ENCODE assay signal across 16 cellular contexts in the genomic region with DNA sequence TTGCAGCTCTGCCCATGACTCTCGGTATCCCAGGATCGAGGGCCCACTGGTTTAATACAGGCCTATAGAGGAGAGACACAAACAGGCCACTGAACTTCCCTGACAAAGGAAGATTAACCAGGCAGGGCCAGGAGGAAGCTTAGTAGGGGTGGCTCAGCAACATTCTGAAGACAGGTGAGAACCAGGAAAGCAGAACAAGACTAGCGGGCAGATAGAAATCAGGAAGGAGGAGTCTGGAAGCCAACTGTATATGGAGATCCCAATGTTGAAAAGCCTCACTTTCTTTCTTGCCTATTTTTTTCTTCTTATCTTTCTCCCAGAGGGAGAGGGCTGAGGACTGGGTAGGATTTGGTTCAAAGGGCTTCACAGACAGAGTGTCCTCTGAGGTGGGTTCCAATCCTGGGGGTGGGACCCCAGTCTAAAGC.
"Had no signal": no experiment of that assay in that cellular context is flagged by ENCODE, and none has a peak within 500 bp of the region (broad histone marks: within the 10 kb centered on the region; RNA-seq: fewer than 3 reads in every experiment).

No MANE protein-coding gene starts in this region.

- H3K9me3 Mint-ChIP-seq: activated T-helper 1 cell treated with anti-CD3 and anti-CD28 coated beads, Interleukin-12 subunit alpha, Interleukin-12 subunit beta, Interleukin-2, Interleukin-4 antibody, amounts not matched to agents 30 ng/mL and 10 ng/mL and 1 ng/mL, durations not matched to agents 14 hours and 24 hours and 36 hours; immature natural killer cell; natural killer cell had no signal

- H3K36me3 ChIP-seq: brain microvascular endothelial cell, lower lobe of right lung, sigmoid colon, suprapubic skin, upper lobe of right lung had no signal

- H3K9me3 ChIP-seq: lower lobe of right lung, sigmoid colon, suprapubic skin, upper lobe of right lung had no signal

- H3K27ac ChIP-seq: brain microvascular endothelial cell, lower lobe of right lung, sigmoid colon, suprapubic skin, upper lobe of right lung, VCaP had no signal

- H3K36me3 Mint-ChIP-seq: immature natural killer cell, natural killer cell had no signal

- DNase-seq: activated CD4-positive, alpha-beta T cell treated with anti-CD3 and anti-CD28 coated beads for 4 hours; activated naive CD4-positive, alpha-beta T cell treated with anti-CD3 and anti-CD28 coated beads, Interleukin-2, amount 50 U/mL, for 16 hours; amygdala; brain microvascular endothelial cell; erythroblast; immature natural killer cell; left cardiac atrium; lower lobe of right lung; natural killer cell; sigmoid colon; stimulated activated CD4-positive, alpha-beta T cell treated with anti-CD3 and anti-CD28 coated beads, Interleukin-12 subunit alpha, Interleukin-12 subunit beta, amount 100 ng/mL, for 4 hours; stimulated activated naive CD8-positive, alpha-beta T cell treated with anti-CD3 and anti-CD28 coated beads, Interleukin-15, Interleukin-2, amounts not matched to agents 100 U/mL and 50 U/mL, for 24 hours; upper lobe of right lung had no signal

- H3K4me3 Mint-ChIP-seq: activated T-helper 1 cell treated with anti-CD3 and anti-CD28 coated beads, Interleukin-12 subunit alpha, Interleukin-12 subunit beta, Interleukin-2, Interleukin-4 antibody, amounts not matched to agents 30 ng/mL and 10 ng/mL and 1 ng/mL, durations not matched to agents 14 hours and 24 hours and 36 hours; immature natural killer cell; natural killer cell had no signal

- H3K4me3 ChIP-seq: lower lobe of right lung, sigmoid colon, suprapubic skin, upper lobe of right lung had no signal

- H3K27ac Mint-ChIP-seq: activated T-helper 1 cell treated with anti-CD3 and anti-CD28 coated beads, Interleukin-12 subunit alpha, Interleukin-12 subunit beta, Interleukin-2, Interleukin-4 antibody, amounts not matched to agents 30 ng/mL and 10 ng/mL and 1 ng/mL, durations not matched to agents 14 hours and 24 hours and 36 hours had no signal

- H3K27me3 ChIP-seq: brain microvascular endothelial cell, sigmoid colon, suprapubic skin, upper lobe of right lung had no signal

- ATAC-seq: left cardiac atrium; lower lobe of right lung; natural killer cell; stimulated activated naive CD8-positive, alpha-beta T cell treated with anti-CD3 and anti-CD28 coated beads, Interleukin-15, Interleukin-2, amounts not matched to agents 100 U/mL and 50 U/mL, for 24 hours; upper lobe of right lung had no signal
